Comparison of ENCODE assay signal across 1 cellular context in the genomic region with DNA sequence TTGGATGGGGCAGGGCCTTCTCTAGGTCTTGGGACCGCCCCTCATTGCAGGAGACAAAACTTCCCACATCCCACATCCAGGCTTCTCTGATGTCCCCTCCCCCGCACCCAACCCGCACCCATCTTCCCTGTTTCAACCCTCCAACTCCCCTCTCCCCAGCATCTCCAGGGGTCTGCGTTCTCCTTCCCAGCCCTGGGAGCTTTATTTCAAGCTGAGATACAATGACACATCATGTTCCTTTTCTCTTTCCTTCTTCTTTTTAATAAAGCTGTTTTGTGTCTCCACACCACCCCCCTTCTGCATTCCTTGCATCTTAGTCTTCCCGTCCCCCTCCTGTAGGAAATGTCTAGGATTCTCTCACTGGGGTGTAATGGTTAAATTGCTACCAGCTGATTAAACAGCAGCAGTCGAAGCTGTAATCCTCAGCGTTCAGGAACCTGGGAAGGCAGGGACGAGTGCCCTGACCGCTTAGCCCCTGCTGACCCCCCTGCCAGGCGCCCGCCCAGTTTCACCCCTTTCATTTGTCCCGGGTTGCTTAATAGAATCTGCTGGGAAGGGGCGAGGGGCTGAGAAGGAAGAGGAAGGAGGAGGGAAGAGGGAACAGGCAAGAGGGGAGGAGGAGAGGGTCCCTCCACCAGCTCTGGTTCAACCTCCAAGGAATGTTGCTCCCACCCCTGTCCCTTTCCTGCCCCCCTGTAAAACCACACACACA.
TF ChIP-seq lines count a peak whose summit lies in the region.

No MANE protein-coding gene starts in this region.

TF ChIP-seq in HepG2, 621 proteins besides CTCF, POLR2A, EP300 and RAD21 (continued from another document):
- no peak for TF ChIP-seq ZNF841 (CRISPR knock-in tag; IDR thresholded peaks at IDR 0.05; ENCODE audit: borderline replicate concordance)
- TF ChIP-seq GATAD2A (CRISPR knock-in tag; IDR thresholded peaks at IDR 0.05) = no peak
- TF ChIP-seq BRCA1 (CRISPR knock-in tag; IDR thresholded peaks at IDR 0.05) = no peak
- TF ChIP-seq ZNF563 (CRISPR knock-in tag; IDR thresholded peaks at IDR 0.05) = no peak
- no peak for TF ChIP-seq KDM4B (CRISPR knock-in tag; IDR thresholded peaks at IDR 0.05)
- no peak for TF ChIP-seq ZNF619 (CRISPR knock-in tag; IDR thresholded peaks at IDR 0.05)
- TF ChIP-seq, protein P1, sequence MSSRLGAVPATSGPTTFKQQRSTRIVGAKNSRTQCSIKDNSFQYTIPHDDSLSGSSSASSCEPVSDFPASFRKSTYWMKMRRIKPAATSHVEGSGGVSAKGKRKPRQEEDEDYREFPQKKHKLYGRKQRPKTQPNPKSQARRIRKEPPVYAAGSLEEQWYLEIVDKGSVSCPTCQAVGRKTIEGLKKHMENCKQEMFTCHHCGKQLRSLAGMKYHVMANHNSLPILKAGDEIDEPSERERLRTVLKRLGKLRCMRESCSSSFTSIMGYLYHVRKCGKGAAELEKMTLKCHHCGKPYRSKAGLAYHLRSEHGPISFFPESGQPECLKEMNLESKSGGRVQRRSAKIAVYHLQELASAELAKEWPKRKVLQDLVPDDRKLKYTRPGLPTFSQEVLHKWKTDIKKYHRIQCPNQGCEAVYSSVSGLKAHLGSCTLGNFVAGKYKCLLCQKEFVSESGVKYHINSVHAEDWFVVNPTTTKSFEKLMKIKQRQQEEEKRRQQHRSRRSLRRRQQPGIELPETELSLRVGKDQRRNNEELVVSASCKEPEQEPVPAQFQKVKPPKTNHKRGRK (CRISPR knock-in tag; IDR thresholded peaks at IDR 0.05) = no peak
